Comparison of ENCODE assay signal across 8 cellular contexts in the genomic region with DNA sequence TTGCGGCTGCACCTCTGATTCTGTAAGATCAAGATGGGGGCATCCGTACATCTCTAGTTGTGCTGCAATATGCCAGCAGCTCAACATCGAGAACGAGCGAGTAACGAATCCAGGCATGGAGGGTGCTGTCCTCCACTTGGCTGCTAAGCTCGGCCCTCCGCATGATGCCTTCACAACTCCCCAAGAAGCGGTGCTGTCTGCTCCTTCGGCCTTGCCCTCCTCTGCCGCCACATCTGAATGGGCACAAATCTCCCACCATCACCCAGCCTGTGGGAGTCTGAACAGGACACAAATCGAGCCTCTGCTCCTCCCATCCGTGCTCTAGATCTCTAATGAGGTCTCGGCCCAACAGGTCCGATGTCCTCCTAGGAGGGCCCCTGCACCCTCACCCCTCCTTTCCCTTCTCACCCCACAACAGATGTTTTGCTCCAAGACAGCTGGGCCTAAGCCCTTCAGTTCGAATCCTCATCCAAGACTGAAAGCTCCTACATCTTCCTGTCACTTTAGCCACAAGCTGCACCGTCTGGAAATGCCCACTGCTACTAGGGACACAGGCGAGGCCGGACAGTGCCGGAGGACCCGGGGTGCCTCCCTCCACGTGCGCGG.
DNase-seq lines count a peak whose midpoint lies in the region; ATAC-seq, FAIRE-seq and TF ChIP-seq lines count a peak whose summit lies in the region.

No MANE protein-coding gene starts in this region.

- CTCF ChIA-PET in CD4-positive, alpha-beta memory T cell (lab: Charles Lee; ENCODE audit: partially characterized antibody), result no interaction called here

- TF ChIP-seq CTCF in bronchial epithelial cell (IDR thresholded peaks at IDR 0.05; ENCODE audit: insufficient read depth, low read length, severe bottlenecking), result no peak

- peaks cover 34% of the 10 kb centered on the region for H3K4me1 ChIP-seq in CD4-positive, alpha-beta memory T cell (ENCODE audit: insufficient read depth, low read length)
- H3K4me1 ChIP-seq in mononuclear cell (ENCODE audit: insufficient read depth, low read length), result peaks cover 19% of the 10 kb centered on the region

- intact Hi-C loops in CD4-positive, alpha-beta memory T cell (cut with micrococcal nuclease), result loop anchor here (1.0 to 2.0 kb wide), 3 partner anchors 87 to 1023 kb away; a partner anchor contains a TSS

- H3K4me3 ChIP-seq in CD4-positive, alpha-beta memory T cell (ENCODE audit: low read length in 2 of 2), result peak overlapping the region; percentile 96 to 100
- H3K4me3 ChIP-seq in bronchial epithelial cell (ENCODE audit: low read depth, low read length) (peak overlapping the region; percentile 68), mononuclear cell (ENCODE audit: low read length) (peak overlapping the region; percentile 63)

- H3K36me3 ChIP-seq in CD4-positive, alpha-beta memory T cell (ENCODE audit: insufficient read depth, low read length), result no peaks in the 10 kb centered on the region
- H3K36me3 ChIP-seq in KOPT-K1 (ENCODE audit: insufficient read depth, low read length) (peaks cover 17% of the 10 kb centered on the region), bronchial epithelial cell (ENCODE audit: control insufficient read depth, insufficient read depth, low read length) (no peaks in the 10 kb centered on the region)

- peak overlapping the region; percentile 97 to 100 (median 98) for H3K4me3 Mint-ChIP-seq in CD4-positive, alpha-beta memory T cell

- ATAC-seq in GM19395 (IDR thresholded peaks at IDR 0.05; ENCODE audit: unreplicated experiment) (no peak), HG03521 (IDR thresholded peaks at IDR 0.05; ENCODE audit: unreplicated experiment) (no peak), GM21360 (IDR thresholded peaks at IDR 0.05; ENCODE audit: unreplicated experiment) (no peak)

- peak overlapping the region; percentile 88 to 98 (median 97) for H3K27ac Mint-ChIP-seq in CD4-positive, alpha-beta memory T cell

- H3K36me3 Mint-ChIP-seq in CD4-positive, alpha-beta memory T cell, result peaks cover 39 to 42% of the 10 kb centered on the region in 2 donors

- H3K27me3 Mint-ChIP-seq in CD4-positive, alpha-beta memory T cell, result no peaks in the 10 kb centered on the region

- H3K4me1 Mint-ChIP-seq in CD4-positive, alpha-beta memory T cell, result peaks cover 39 to 53% (median 46%) of the 10 kb centered on the region in 4 donors

- H3K27ac ChIP-seq in CD4-positive, alpha-beta memory T cell (ENCODE audit: low read depth, low read length), result peak overlapping the region; percentile 83
- H3K27ac ChIP-seq in KOPT-K1 (ENCODE audit: low read depth, low read length, poor library complexity, severe bottlenecking), result peak overlapping the region; percentile 77

- POLR2A ChIA-PET in CD4-positive, alpha-beta memory T cell (lab: Charles Lee; ENCODE audit: partially characterized antibody), result interaction anchor here (0.7 to 1.3 kb wide), 2 partner anchors 87 to 586 kb away, joined by 3 read pairs; a partner anchor contains a TSS

- peaks cover 2 to 9% (median 4%) of the 10 kb centered on the region in 8 donors for H3K9me3 Mint-ChIP-seq in CD4-positive, alpha-beta memory T cell

- no peaks in the 10 kb centered on the region for H3K27me3 ChIP-seq in CD4-positive, alpha-beta memory T cell (ENCODE audit: insufficient read depth, low read length)
- no peaks in the 10 kb centered on the region for H3K27me3 ChIP-seq in bronchial epithelial cell (ENCODE audit: control insufficient read depth, insufficient read depth, low read length)
- no peaks in the 10 kb centered on the region for H3K27me3 ChIP-seq in mononuclear cell (ENCODE audit: insufficient read depth, low read length)

- peak in 2 of 5 donors; percentile 2 to 5 for DNase-seq in CD4-positive, alpha-beta memory T cell
- no peak for DNase-seq in bronchial epithelial cell (ENCODE audit: low read depth)
- no peak for DNase-seq in iPS-NIHi7 (ENCODE audit: extremely low spot score)

- no peak for FAIRE-seq in bronchial epithelial cell (lab: Jason Lieb, UNC)

- no peaks in the 10 kb centered on the region for H3K9me3 ChIP-seq in CD4-positive, alpha-beta memory T cell (ENCODE audit: control insufficient read depth in 1 of 2, low read length in 2 of 2)
- no peaks in the 10 kb centered on the region for H3K9me3 ChIP-seq in KOPT-K1 (ENCODE audit: insufficient read depth, low read length, poor library complexity, severe bottlenecking)
- H3K9me3 ChIP-seq in mononuclear cell (ENCODE audit: low read depth, low read length), result peaks cover 4% of the 10 kb centered on the region
